13 cellular contexts compared by ENCODE assay signal in the genomic region with DNA sequence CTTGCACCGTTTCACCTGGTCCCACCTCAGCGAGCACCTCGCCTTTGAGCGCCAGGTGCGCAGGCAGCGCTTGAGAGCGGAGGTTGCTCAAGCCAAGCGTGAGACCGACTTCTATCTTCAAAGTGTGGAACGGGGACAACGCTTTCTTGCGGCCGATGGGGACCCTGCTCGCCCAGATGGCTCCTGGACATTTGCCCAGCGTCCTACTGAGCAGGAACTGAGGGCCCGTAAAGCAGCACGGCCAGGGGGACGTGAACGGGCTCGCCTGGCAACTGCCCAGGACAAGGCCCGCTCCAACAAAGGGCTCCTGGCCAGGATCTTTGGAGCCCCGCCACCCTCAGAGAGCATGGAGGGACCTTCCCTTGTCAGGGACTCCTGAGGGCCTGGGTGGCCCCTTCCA. TPM values are rescaled to one million over a fixed set of nuclear protein-coding genes. Genes with fewer than 3 reads are reported as not detected.
A peak's percentile ranks its signal among the peaks of the same experiment; 100 is the strongest.
DNase-seq lines count a peak whose midpoint lies in the region; TF ChIP-seq lines count a peak whose summit lies in the region.
"Had no signal": no experiment of that assay in that cellular context is flagged by ENCODE, and none has a peak within 500 bp of the region (broad histone marks: within the 10 kb centered on the region; RNA-seq: fewer than 3 reads in every experiment).

No MANE protein-coding gene starts in this region.

- CTCF ChIA-PET in activated naive CD4-positive, alpha-beta T cell treated with anti-CD3 and anti-CD28 coated beads for 36 hours (lab: Charles Lee), result no interaction called here

- H3K79me2 ChIP-seq in OCI-LY1 (ENCODE audit: insufficient read depth, low read length), result peaks cover 13% of the 10 kb centered on the region

- H4K20me1 ChIP-seq in OCI-LY1 (ENCODE audit: insufficient read depth, low read length), result no peaks in the 10 kb centered on the region

- H3K9me3 ChIP-seq in OCI-LY1 (ENCODE audit: low read length) (no peaks in the 10 kb centered on the region), iPS-20b (ENCODE audit: insufficient read depth, low read depth, low read length) (no peaks in the 10 kb centered on the region), spleen (no peaks in the 10 kb centered on the region)
- H3K9me3 ChIP-seq: adrenal gland, tibial artery had no signal

- no peak for TF ChIP-seq POLR2A in spleen (IDR thresholded peaks at IDR 0.05)

- H3K36me3 ChIP-seq in OCI-LY1 (ENCODE audit: insufficient read depth, low read length), result peaks cover 24% of the 10 kb centered on the region
- peaks cover 19% of the 10 kb centered on the region for H3K36me3 ChIP-seq in iPS-20b (ENCODE audit: insufficient read depth, low read depth, low read length)
- H3K36me3 ChIP-seq in spleen, result peaks cover 0 to 32% (median 25%) of the 10 kb centered on the region in 6 donors

- TF ChIP-seq CTCF in OCI-LY1 (IDR thresholded peaks at IDR 0.05; ENCODE audit: low read length) (no peak), spleen (IDR thresholded peaks at IDR 0.05 in 8 of 11, conservative IDR thresholded peaks at IDR 0.05 in 3 of 11) (no peak)

- no peaks in the 10 kb centered on the region for H3K9me3 Mint-ChIP-seq in activated naive CD4-positive, alpha-beta T cell treated with anti-CD3 and anti-CD28 coated beads, Interleukin-2, amount 50 U/mL, for 24 hours
- no peaks in the 10 kb centered on the region for H3K9me3 Mint-ChIP-seq in activated naive CD4-positive, alpha-beta T cell treated with anti-CD3 and anti-CD28 coated beads for 36 hours

- no peak overlapping the region for H3K4me3 Mint-ChIP-seq in activated naive CD4-positive, alpha-beta T cell treated with anti-CD3 and anti-CD28 coated beads, Interleukin-2, amount 50 U/mL, for 24 hours
- no peak overlapping the region for H3K4me3 Mint-ChIP-seq in activated naive CD4-positive, alpha-beta T cell treated with anti-CD3 and anti-CD28 coated beads for 36 hours

- H2AFZ ChIP-seq in OCI-LY1 (ENCODE audit: low read length), result no peak overlapping the region

- peak overlapping the region; percentile 92 for H3K27ac Mint-ChIP-seq in activated naive CD4-positive, alpha-beta T cell treated with anti-CD3 and anti-CD28 coated beads, Interleukin-2, amount 50 U/mL, for 24 hours
- no peak overlapping the region for H3K27ac Mint-ChIP-seq in activated naive CD4-positive, alpha-beta T cell treated with anti-CD3 and anti-CD28 coated beads for 36 hours

- H3F3A ChIP-seq in OCI-LY1 (ENCODE audit: insufficient read depth, low read length), result no peaks in the 10 kb centered on the region

- no peaks in the 10 kb centered on the region for H3K9me2 ChIP-seq in OCI-LY1 (ENCODE audit: low read depth, low read length)

- H3K27me3 ChIP-seq in OCI-LY1 (ENCODE audit: insufficient read depth, low read length) (no peaks in the 10 kb centered on the region), iPS-20b (ENCODE audit: insufficient read depth, low read length) (peaks cover 6% of the 10 kb centered on the region; the same call in 1 of the 2 replicates), spleen (replicated peaks in 1 of 7) (peaks cover 0 to 25% (median 10%) of the 10 kb centered on the region in 7 donors)

- no peak for DNase-seq in activated naive CD4-positive, alpha-beta T cell treated with anti-CD3 and anti-CD28 coated beads for 36 hours
- DNase-seq in spleen, result peak; percentile 75
- no peak for DNase-seq in activated naive CD4-positive, alpha-beta T cell (lab: John Stamatoyannopoulos, UW)
- no peak for DNase-seq in NCI-H510A (lab: John Stamatoyannopoulos, UW)
- no peak for DNase-seq in OCI-M2 (lab: John Stamatoyannopoulos, UW; ENCODE audit: unreplicated experiment)
- DNase-seq: activated CD8-positive, alpha-beta memory T cell treated with anti-CD3 and anti-CD28 coated beads for 24 hours; AML-193; GDM1; tibial artery had no signal

- intact Hi-C loops in activated naive CD4-positive, alpha-beta T cell treated with anti-CD3 and anti-CD28 coated beads for 36 hours (cut with micrococcal nuclease), result loop anchor here (5.0 to 10.0 kb wide), 3 partner anchors 476 to 877 kb away; a partner anchor contains a TSS
- intact Hi-C loops in spleen (cut with DNase I; ENCODE audit: low total_unique reads), result no loop called here

- H3K36me3 Mint-ChIP-seq in activated naive CD4-positive, alpha-beta T cell treated with anti-CD3 and anti-CD28 coated beads, Interleukin-2, amount 50 U/mL, for 24 hours, result peaks cover 12% of the 10 kb centered on the region
- peaks cover 14% of the 10 kb centered on the region for H3K36me3 Mint-ChIP-seq in activated naive CD4-positive, alpha-beta T cell treated with anti-CD3 and anti-CD28 coated beads for 36 hours (ENCODE audit: low read depth)

- 0 out of 2 replicates have a peak overlapping the region, but pooled peaks have one; percentile 90 for H3K4me2 ChIP-seq in OCI-LY1 (ENCODE audit: low read length)

- H3K27me3 Mint-ChIP-seq in activated naive CD4-positive, alpha-beta T cell treated with anti-CD3 and anti-CD28 coated beads, Interleukin-2, amount 50 U/mL, for 24 hours, result peaks cover 10% of the 10 kb centered on the region
- H3K27me3 Mint-ChIP-seq in activated naive CD4-positive, alpha-beta T cell treated with anti-CD3 and anti-CD28 coated beads for 36 hours (ENCODE audit: low read depth), result peaks cover 12% of the 10 kb centered on the region

- peak overlapping the region; percentile 87 for H3K4me3 ChIP-seq in OCI-LY1 (ENCODE audit: low read depth, low read length, poor library complexity, severe bottlenecking)
- H3K4me3 ChIP-seq in iPS-20b (ENCODE audit: low read length), result peak overlapping the region; percentile 98; the same call in 1 of the 2 replicates
- H3K4me3 ChIP-seq in spleen, result peak overlapping the region in 3 of 8 donors; percentile 88 to 95 (median 94)

- WGBS in spleen, 5 donors, result 90 to 95% (median 95%) methylated on average over 21 to 22 of the region's 22 CpGs

- peaks cover 33% of the 10 kb centered on the region for H3K4me1 Mint-ChIP-seq in activated naive CD4-positive, alpha-beta T cell treated with anti-CD3 and anti-CD28 coated beads, Interleukin-2, amount 50 U/mL, for 24 hours
- peaks cover 53% of the 10 kb centered on the region for H3K4me1 Mint-ChIP-seq in activated naive CD4-positive, alpha-beta T cell treated with anti-CD3 and anti-CD28 coated beads for 36 hours (ENCODE audit: low read depth)

- H3K4me1 ChIP-seq in OCI-LY1 (ENCODE audit: insufficient read depth, low read length, severe bottlenecking) (peaks cover 19% of the 10 kb centered on the region), iPS-20b (ENCODE audit: insufficient read depth, low read length) (peaks cover 5% of the 10 kb centered on the region; the same call in 1 of the 2 replicates), spleen (peaks cover 10 to 48% (median 32%) of the 10 kb centered on the region in 6 donors)

- H3K9ac ChIP-seq in OCI-LY1 (ENCODE audit: low read length) (no peak overlapping the region), iPS-20b (ENCODE audit: low read depth, low read length) (no peak overlapping the region)

- H3K27ac ChIP-seq in OCI-LY1 (ENCODE audit: low read depth, low read length, poor library complexity, severe bottlenecking), result no peak overlapping the region
- no peak overlapping the region for H3K27ac ChIP-seq in iPS-20b (ENCODE audit: low read length)
- H3K27ac ChIP-seq in spleen, result no peak overlapping the region

RNA-seq across cellular contexts. Expression of a gene that starts 1.5 kb away (rescaled TPM):
- 10 to 100 TPM; 17.3 to 18.4 TPM for total RNA-seq in activated naive CD4-positive, alpha-beta T cell treated with anti-CD3 and anti-CD28 coated beads for 36 hours
- total RNA-seq in spleen, result 10 to 100 TPM; 14.9 to 21.4 (median 18.6) TPM
- polyA plus RNA-seq in spleen, result 10 to 100 TPM; 20.2 to 26.2 (median 23.9) TPM
